Comparison of ENCODE assay signal across 19 cellular contexts in genomic region chr13:110238795-110239194, GRCh38.
A peak's percentile ranks its signal among the peaks of the same experiment; 100 is the strongest.
DNase-seq lines count a peak whose midpoint lies in the region; ATAC-seq, FAIRE-seq and TF ChIP-seq lines count a peak whose summit lies in the region.
"Had no signal": no experiment of that assay in that cellular context is flagged by ENCODE, and none has a peak within 500 bp of the region (broad histone marks: within the 10 kb centered on the region; RNA-seq: fewer than 3 reads in every experiment).

No MANE protein-coding gene starts in this region.

- no peak overlapping the region for H3K4me3 Mint-ChIP-seq in stimulated activated naive B cell treated with anti-CD40 and anti-IgM and Interleukin-4, amounts not matched to agents 10 μg/mL and 1 μg/mL and 100 μg/mL, for 72 hours
- H3K4me3 Mint-ChIP-seq in T-helper 17 cell = no peak overlapping the region
- H3K4me3 Mint-ChIP-seq: activated CD8-positive, alpha-beta T cell treated with anti-CD3 and anti-CD28 coated beads for 36 hours; activated T-helper 17 cell treated with anti-CD3 and anti-CD28 coated beads, Interleukin-2, amount 50 U/mL, for 72 hours; CD8-positive, alpha-beta memory T cell; IgD-negative memory B cell had no signal

- no peak overlapping the region for H3K9ac ChIP-seq in kidney (ENCODE audit: low read length in 2 of 2)
- no peak overlapping the region for H3K9ac ChIP-seq in skeletal muscle tissue (ENCODE audit: low read depth in 1 of 3, low read length in 3 of 3)

- H3K27ac ChIP-seq in coronary artery = peak overlapping the region; percentile 78 to 96
- peak overlapping the region; percentile 27 to 61 for H3K27ac ChIP-seq in kidney (ENCODE audit: low read depth in 2 of 2, low read length in 2 of 2)
- H3K27ac ChIP-seq in skeletal muscle tissue (ENCODE audit: low read depth, low read length) = peak overlapping the region; percentile 71

- ATAC-seq in stimulated activated naive B cell treated with anti-CD40 and anti-IgM and Interleukin-4, amounts not matched to agents 10 μg/mL and 1 μg/mL and 100 μg/mL, for 72 hours (replicated peaks) = no peak
- ATAC-seq in GM21381 (IDR thresholded peaks at IDR 0.05; ENCODE audit: unreplicated experiment) (no peak), T-helper 17 cell (no peak)
- ATAC-seq: activated CD8-positive, alpha-beta T cell treated with anti-CD3 and anti-CD28 coated beads for 36 hours; activated T-helper 17 cell treated with anti-CD3 and anti-CD28 coated beads, Interleukin-2, amount 50 U/mL, for 72 hours; HCT116 had no signal

- no peak for TF ChIP-seq CTCF in AG10803 (conservative IDR thresholded peaks at IDR 0.05; ENCODE audit: low read length)
- TF ChIP-seq CTCF in coronary artery (IDR thresholded peaks at IDR 0.05) = no peak
- no peak for TF ChIP-seq CTCF in kidney (IDR thresholded peaks at IDR 0.05; ENCODE audit: borderline replicate concordance, extremely low read depth, insufficient read depth)

- no peaks in the 10 kb centered on the region for H3K9me3 ChIP-seq in kidney (ENCODE audit: control insufficient read depth in 1 of 2, low read length in 2 of 2)
- H3K9me3 ChIP-seq in skeletal muscle tissue (ENCODE audit: control insufficient read depth in 3 of 3, low read length in 3 of 3) = no peaks in the 10 kb centered on the region
- H3K9me3 ChIP-seq in T-helper 17 cell (ENCODE audit: control insufficient read depth, low read length, poor library complexity, severe bottlenecking) = no peaks in the 10 kb centered on the region
- H3K9me3 ChIP-seq: tibial nerve had no signal

- peaks cover 9 to 19% of the 10 kb centered on the region in 2 donors for H3K27me3 Mint-ChIP-seq in stimulated activated naive B cell treated with anti-CD40 and anti-IgM and Interleukin-4, amounts not matched to agents 10 μg/mL and 1 μg/mL and 100 μg/mL, for 72 hours
- H3K27me3 Mint-ChIP-seq in T-helper 17 cell = peaks cover 42% of the 10 kb centered on the region
- H3K27me3 Mint-ChIP-seq: progenitor cell of endocrine pancreas had no signal

- H3K36me3 ChIP-seq in kidney (ENCODE audit: control insufficient read depth in 1 of 2, insufficient read depth in 2 of 2, low read length in 2 of 2) = peaks cover 3 to 7% of the 10 kb centered on the region in 2 donors
- peaks cover 0 to 2% (median 0%) of the 10 kb centered on the region in 3 donors for H3K36me3 ChIP-seq in skeletal muscle tissue (ENCODE audit: control insufficient read depth in 3 of 3, insufficient read depth in 3 of 3, low read length in 3 of 3)

- H3K4me3 ChIP-seq in AG10803 (ENCODE audit: low read length) (no peak overlapping the region), coronary artery (no peak overlapping the region), kidney (ENCODE audit: low read length in 2 of 2) (no peak overlapping the region), skeletal muscle tissue (ENCODE audit: low read length in 3 of 3) (no peak overlapping the region)
- H3K4me3 ChIP-seq: tibial nerve had no signal

- H3K4me1 ChIP-seq in kidney (ENCODE audit: control insufficient read depth in 1 of 2, insufficient read depth in 1 of 2, low read depth in 1 of 2, low read length in 2 of 2) = peaks cover 2 to 7% of the 10 kb centered on the region in 2 donors
- peaks cover 23 to 36% (median 34%) of the 10 kb centered on the region in 3 donors for H3K4me1 ChIP-seq in skeletal muscle tissue (ENCODE audit: control insufficient read depth in 3 of 3, insufficient read depth in 3 of 3, low read length in 3 of 3)

- no peaks in the 10 kb centered on the region for H3K9me3 Mint-ChIP-seq in stimulated activated naive B cell treated with anti-CD40 and anti-IgM and Interleukin-4, amounts not matched to agents 10 μg/mL and 1 μg/mL and 100 μg/mL, for 72 hours
- H3K9me3 Mint-ChIP-seq: activated CD8-positive, alpha-beta T cell treated with anti-CD3 and anti-CD28 coated beads for 36 hours; activated T-helper 17 cell treated with anti-CD3 and anti-CD28 coated beads, Interleukin-2, amount 50 U/mL, for 72 hours; CD8-positive, alpha-beta memory T cell; IgD-negative memory B cell had no signal

- no peaks in the 10 kb centered on the region for H3K4me1 Mint-ChIP-seq in stimulated activated naive B cell treated with anti-CD40 and anti-IgM and Interleukin-4, amounts not matched to agents 10 μg/mL and 1 μg/mL and 100 μg/mL, for 72 hours
- no peaks in the 10 kb centered on the region for H3K4me1 Mint-ChIP-seq in T-helper 17 cell
- H3K4me1 Mint-ChIP-seq: activated T-helper 17 cell treated with anti-CD3 and anti-CD28 coated beads, Interleukin-2, amount 50 U/mL, for 72 hours; CD8-positive, alpha-beta memory T cell; IgD-negative memory B cell had no signal

- peaks cover 0 to 1% (median 0%) of the 10 kb centered on the region in 3 donors for H3K27me3 ChIP-seq in skeletal muscle tissue (ENCODE audit: control insufficient read depth in 3 of 3, insufficient read depth in 3 of 3, low read length in 3 of 3)
- H3K27me3 ChIP-seq: tibial nerve had no signal

- H3K27ac Mint-ChIP-seq in stimulated activated naive B cell treated with anti-CD40 and anti-IgM and Interleukin-4, amounts not matched to agents 10 μg/mL and 1 μg/mL and 100 μg/mL, for 72 hours = no peak overlapping the region
- no peak overlapping the region for H3K27ac Mint-ChIP-seq in T-helper 17 cell
- H3K27ac Mint-ChIP-seq: activated CD8-positive, alpha-beta T cell treated with anti-CD3 and anti-CD28 coated beads for 36 hours; activated T-helper 17 cell treated with anti-CD3 and anti-CD28 coated beads, Interleukin-2, amount 50 U/mL, for 72 hours; CD8-positive, alpha-beta memory T cell; IgD-negative memory B cell; progenitor cell of endocrine pancreas had no signal

- intact Hi-C loops in kidney (cut with DNase I) = no loop called here

- FAIRE-seq in kidney (lab: Jason Lieb, UNC) = no peak
- FAIRE-seq: keratinocyte had no signal

- H3K36me3 Mint-ChIP-seq in stimulated activated naive B cell treated with anti-CD40 and anti-IgM and Interleukin-4, amounts not matched to agents 10 μg/mL and 1 μg/mL and 100 μg/mL, for 72 hours = no peaks in the 10 kb centered on the region
- no peaks in the 10 kb centered on the region for H3K36me3 Mint-ChIP-seq in T-helper 17 cell (ENCODE audit: low read depth)
- H3K36me3 Mint-ChIP-seq: CD8-positive, alpha-beta memory T cell; IgD-negative memory B cell had no signal

- DNase-seq in AG10803 (ENCODE audit: low read depth) (peak; percentile 75), coronary artery (ENCODE audit: low spot score) (no peak), kidney (no peak), T-helper 17 cell (no peak), DMS79 (lab: John Stamatoyannopoulos, UW) (no peak)
- no peak for DNase-seq in stimulated activated naive B cell treated with anti-CD40 and anti-IgM and Interleukin-4, amounts not matched to agents 10 μg/mL and 1 μg/mL and 100 μg/mL, for 72 hours
- DNase-seq: ACHN; activated CD8-positive, alpha-beta T cell treated with anti-CD3 and anti-CD28 coated beads for 36 hours; CD8-positive, alpha-beta memory T cell; NCI-H2107; NCI-H748 treated with DMSO at 0.1 percent for 48 hours had no signal
